15 cellular contexts compared by ENCODE assay signal in the genomic region with DNA sequence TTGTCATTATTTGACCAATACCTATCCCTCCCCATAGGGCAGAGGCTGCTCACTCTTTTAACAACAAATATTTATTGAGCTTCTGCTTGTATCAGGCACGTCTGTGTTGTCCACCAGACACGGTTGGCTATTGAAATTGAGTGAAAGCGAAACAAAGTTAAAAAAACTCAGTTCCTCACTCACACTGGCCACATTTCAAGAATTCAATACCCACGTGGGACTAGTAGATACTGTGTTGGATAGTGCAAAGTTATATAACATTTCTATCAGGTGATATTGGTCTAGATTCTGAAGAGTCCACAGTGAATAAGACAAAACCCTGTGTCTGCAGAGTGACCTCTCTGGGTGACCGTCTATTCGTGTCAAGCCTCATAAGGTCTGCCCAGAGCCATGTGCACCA. TPM values are rescaled to one million over a fixed set of nuclear protein-coding genes. Genes with fewer than 3 reads are reported as not detected.
DNase-seq lines count a peak whose midpoint lies in the region; ATAC-seq lines count a peak whose summit lies in the region.
"Had no signal": no experiment of that assay in that cellular context is flagged by ENCODE, and none has a peak within 500 bp of the region (broad histone marks: within the 10 kb centered on the region; RNA-seq: fewer than 3 reads in every experiment).

No MANE protein-coding gene starts in this region.

- peak; percentile 40 for ATAC-seq in GM18861 (IDR thresholded peaks at IDR 0.05; ENCODE audit: unreplicated experiment)
- peak; percentile 73 for ATAC-seq in left lobe of liver
- no peak for ATAC-seq in HG02678 (IDR thresholded peaks at IDR 0.05; ENCODE audit: unreplicated experiment)

- no peaks in the 10 kb centered on the region for H3K27me3 ChIP-seq in skeletal muscle tissue (ENCODE audit: control insufficient read depth in 3 of 3, insufficient read depth in 3 of 3, low read length in 3 of 3)

- no peaks in the 10 kb centered on the region for H3K36me3 ChIP-seq in skeletal muscle tissue (ENCODE audit: control insufficient read depth in 3 of 3, insufficient read depth in 3 of 3, low read length in 3 of 3)

- no peak overlapping the region for H3K9ac ChIP-seq in skeletal muscle tissue (ENCODE audit: low read depth in 1 of 3, low read length in 3 of 3)

- H3K9me3 ChIP-seq in skeletal muscle tissue (ENCODE audit: control insufficient read depth in 3 of 3, low read length in 3 of 3): no peaks in the 10 kb centered on the region

- DNase-seq in MV-4-11 (lab: John Stamatoyannopoulos, UW): peak; percentile 40
- no peak for DNase-seq in left lobe of liver (ENCODE audit: low spot score)
- no peak for DNase-seq in AG20443 (ENCODE audit: low spot score)
- DNase-seq in iPS-NIHi7 (ENCODE audit: extremely low spot score): no peak
- DNase-seq in SHP77 (lab: John Stamatoyannopoulos, UW): no peak
- DNase-seq: C1 segment of cervical spinal cord, NCI-H187, NCI-H2227 treated with DMSO at 0.1 percent for 48 hours, NCI-H524, NCI-H82, SW 1271 had no signal

- peaks cover 20 to 26% (median 24%) of the 10 kb centered on the region in 3 donors for H3K4me1 ChIP-seq in skeletal muscle tissue (ENCODE audit: control insufficient read depth in 3 of 3, insufficient read depth in 3 of 3, low read length in 3 of 3)

- H3K27ac ChIP-seq in skeletal muscle tissue (ENCODE audit: low read depth, low read length): peak overlapping the region; percentile 11

- no peak overlapping the region for H3K4me3 ChIP-seq in skeletal muscle tissue (ENCODE audit: low read length in 3 of 3)

RNA-seq across cellular contexts. Expression of a gene that starts 43.9 kb away (rescaled TPM):
- total RNA-seq in left lobe of liver: not detected
- not detected for total RNA-seq in skeletal muscle tissue
- total RNA-seq: LHCN-M2 had no signal
